14 cellular contexts compared by ENCODE assay signal in the genomic region with DNA sequence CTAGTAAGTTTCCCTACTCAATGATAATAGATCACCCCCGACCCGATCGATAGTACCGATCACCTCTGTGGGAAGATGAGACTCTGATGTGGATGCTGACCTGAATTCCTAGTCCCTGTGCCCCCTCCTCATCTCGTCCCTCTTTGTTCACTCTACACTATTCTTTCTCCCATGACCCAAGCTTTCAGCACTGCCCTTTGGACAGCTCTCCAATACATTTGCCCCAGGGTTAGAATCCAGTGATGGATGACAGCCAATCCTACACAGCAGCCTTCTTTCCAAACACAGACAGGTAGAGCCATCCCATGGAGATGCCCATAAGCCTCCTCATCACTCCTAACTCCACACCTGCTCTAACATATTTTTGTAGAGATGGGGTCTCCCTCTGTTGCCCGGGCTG.
"Had no signal": no experiment of that assay in that cellular context is flagged by ENCODE, and none has a peak within 500 bp of the region (broad histone marks: within the 10 kb centered on the region; RNA-seq: fewer than 3 reads in every experiment).

No MANE protein-coding gene starts in this region.

- H3K4me1 ChIP-seq: gastroesophageal sphincter, left ventricle myocardium inferior, tibial artery had no signal

- H3K36me3 ChIP-seq: gastroesophageal sphincter, left ventricle myocardium inferior, tibial artery had no signal

- FAIRE-seq: endometrium, keratinocyte, small intestine had no signal

- H3K27ac ChIP-seq: gastroesophageal sphincter, left ventricle myocardium inferior, tibial artery had no signal

- ATAC-seq: gastroesophageal sphincter; natural killer cell treated with Interleukin-12 subunit alpha and Interleukin-12 subunit beta and Interleukin-15 and Interleukin-18, amount 100 ng/mL, for 72 hours; right cardiac atrium had no signal

- H3K4me3 ChIP-seq: gastroesophageal sphincter, left ventricle myocardium inferior, tibial artery had no signal

- DNase-seq: activated CD4-positive, CD25-positive, alpha-beta regulatory T cell treated with anti-CD3 and anti-CD28 coated beads, Interleukin-2, amount 50 U/mL, for 72 hours; activated naive CD8-positive, alpha-beta T cell treated with anti-CD3 and anti-CD28 coated beads for 36 hours; cerebellar nuclear complex; left ventricle myocardium inferior; mesenchymal stem cell; right cardiac atrium; small intestine; stimulated activated CD4-positive, alpha-beta T cell treated with anti-CD3 and anti-CD28 coated beads, Interleukin-4, amount 100 ng/mL, for 24 hours; stimulated activated naive CD4-positive, alpha-beta T cell; tibial artery had no signal

- H3K9me3 ChIP-seq: gastroesophageal sphincter, left ventricle myocardium inferior, tibial artery had no signal
